1 cellular context compared by ENCODE assay signal in genomic region chr11:9155930-9156329, GRCh38.
TF ChIP-seq lines count a peak whose summit lies in the region.

No MANE protein-coding gene starts in this region.

TF ChIP-seq in K562, 482 proteins besides CTCF, POLR2A, EP300 and RAD21 (continued from another document):
- TF ChIP-seq YY1 (IDR thresholded peaks at IDR 0.05; ENCODE audit: borderline replicate concordance in 1 of 3, control insufficient read depth in 1 of 3, extremely low read depth in 1 of 3, insufficient read depth in 3 of 3, insufficient read length in 1 of 3, insufficient replicate concordance in 2 of 3, low read depth in 1 of 3, low read length in 2 of 3) (peak in 1 of 3 experiments; percentile 46), ADNP (tag; IDR thresholded peaks at IDR 0.05) (no peak), COPS2 (conservative IDR thresholded peaks at IDR 0.05) (no peak), ZBTB49 (CRISPR knock-in tag; IDR thresholded peaks at IDR 0.05; ENCODE audit: borderline replicate concordance) (no peak), ARID1B (IDR thresholded peaks at IDR 0.05) (peak; percentile 36; the same call in 1 of the 2 replicates), TEAD2 (tag; IDR thresholded peaks at IDR 0.05) (no peak), CBFA2T2 (conservative IDR thresholded peaks at IDR 0.05) (peak; percentile 59), TCF3 (CRISPR knock-in tag; IDR thresholded peaks at IDR 0.05) (peak; percentile 52)
TF ChIP-seq in K562: peak in this region for 9.
